ENCODE assay signal across 15 cellular contexts in genomic region chr9:91920846-91921350, GRCh38. TPM values are rescaled to one million over a fixed set of nuclear protein-coding genes. Genes with fewer than 3 reads are reported as not detected.
A peak's percentile ranks its signal among the peaks of the same experiment; 100 is the strongest.
DNase-seq lines count a peak whose midpoint lies in the region; ATAC-seq lines count a peak whose summit lies in the region.
"Had no signal": no experiment of that assay in that cellular context is flagged by ENCODE, and none has a peak within 500 bp of the region (broad histone marks: within the 10 kb centered on the region; RNA-seq: fewer than 3 reads in every experiment).

No MANE protein-coding gene starts in this region.

- H3K9ac ChIP-seq in neuronal stem cell (ENCODE audit: low read depth, low read length, poor library complexity) = no peak overlapping the region

- no peak overlapping the region for H3K4ac ChIP-seq in neuronal stem cell (ENCODE audit: low read length)

- no peak overlapping the region for H2BK120ac ChIP-seq in neuronal stem cell (ENCODE audit: low read depth, low read length)

- no peak overlapping the region for H3K4me2 ChIP-seq in neuronal stem cell (ENCODE audit: insufficient read depth, low read length, poor library complexity, severe bottlenecking)

- H2AFZ ChIP-seq in neuronal stem cell (ENCODE audit: low read length) = no peak overlapping the region

- no peak overlapping the region for H4K8ac ChIP-seq in neuronal stem cell (ENCODE audit: low read depth, low read length)

- no peak overlapping the region for H4K91ac ChIP-seq in neuronal stem cell (ENCODE audit: low read depth, low read length, poor library complexity)

- no peak overlapping the region for H3K27ac ChIP-seq in neuronal stem cell (replicated peaks; ENCODE audit: low read length)
- H3K27ac ChIP-seq: 22Rv1 had no signal

- no peak for ATAC-seq in GM21723 (IDR thresholded peaks at IDR 0.05; ENCODE audit: unreplicated experiment)
- ATAC-seq: CD8-positive, alpha-beta T cell had no signal

- H3K18ac ChIP-seq in neuronal stem cell (ENCODE audit: low read length) = peak overlapping the region; percentile 79

- H3K23ac ChIP-seq in neuronal stem cell (ENCODE audit: low read depth, low read length, poor library complexity) = no peak overlapping the region

- H3K9me3 ChIP-seq in neuronal stem cell (replicated peaks in 1 of 2; ENCODE audit: control insufficient read depth in 2 of 2, insufficient read depth in 1 of 2, low read depth in 1 of 2, low read length in 2 of 2) = no peaks in the 10 kb centered on the region

- peaks cover 3% of the 10 kb centered on the region for H3K79me1 ChIP-seq in neuronal stem cell (ENCODE audit: low read depth, low read length)

- H3K27me3 ChIP-seq in neuronal stem cell (ENCODE audit: control insufficient read depth in 3 of 3, insufficient read depth in 3 of 3, low read depth in 1 of 3, low read length in 3 of 3) = no peaks in the 10 kb centered on the region

- H3K36me3 ChIP-seq in neuronal stem cell (replicated peaks in 1 of 2; ENCODE audit: control insufficient read depth in 2 of 2, insufficient read depth in 2 of 2, low read length in 2 of 2) = peaks cover 6 to 7% of the 10 kb centered on the region in 2 donors

- no peak overlapping the region for H2BK15ac ChIP-seq in neuronal stem cell (ENCODE audit: low read length)

- H2BK5ac ChIP-seq in neuronal stem cell (ENCODE audit: low read length) = no peak overlapping the region

- H3K4me3 ChIP-seq in neuronal stem cell (ENCODE audit: low read length in 2 of 2) = no peak overlapping the region

- H3K4me1 ChIP-seq in neuronal stem cell (ENCODE audit: control insufficient read depth in 2 of 2, insufficient read depth in 1 of 2, low read depth in 1 of 2, low read length in 2 of 2) = peaks cover 0 to 19% of the 10 kb centered on the region in 2 donors

- no CpG with 5 or more reads among the region's 3 CpGs for WGBS in neuronal stem cell (ENCODE audit: extremely low coverage in 2 of 2, insufficient read length in 2 of 2, insufficient replicate concordance in 1 of 2), 2 donors

- no peak overlapping the region for H2BK12ac ChIP-seq in neuronal stem cell (ENCODE audit: low read length)

- H2AK5ac ChIP-seq in neuronal stem cell (ENCODE audit: low read depth, low read length) = no peak overlapping the region

- DNase-seq in NCI-H526 (lab: John Stamatoyannopoulos, UW) (peak; percentile 62 to 67), NCI-H526 treated with DMSO at 0.1 percent for 48 hours (lab: John Stamatoyannopoulos, UW) (no peak), islet precursor cell (peak; percentile 23), neuronal stem cell (ENCODE audit: low spot score) (no peak), NCI-H146 treated with DMSO at 0.1 percent for 48 hours (lab: John Stamatoyannopoulos, UW; ENCODE audit: unreplicated experiment) (no peak), amygdala (lab: John Stamatoyannopoulos, UW) (no peak)
- DNase-seq: CD8-positive, alpha-beta T cell; COR-L47; DMS153; DMS79 treated with DMSO at 0.1 percent for 48 hours; EL; IMR-90 had no signal

- H3K14ac ChIP-seq in neuronal stem cell (ENCODE audit: low read length) = no peak overlapping the region

RNA-seq across cellular contexts. Expression of gene ROR2, which starts 29.1 kb away (rescaled TPM):
- 14.0 TPM for polyA plus RNA-seq in neuronal stem cell (2013, experiment 1 of 2)
- 13.8 TPM for polyA plus RNA-seq in neuronal stem cell (2013, experiment 2 of 2)
- polyA plus RNA-seq: CD14-positive monocyte had no signal

Comparison
In these comparisons a context has a peak if more than half of its experiments do, and no peak if none do; other contexts are left out.
1. DNase-seq: peak in NCI-H526 (2 of 2) and islet precursor cell (single experiment); none in NCI-H526 treated with DMSO at 0.1 percent for 48 hours (single experiment), neuronal stem cell (single experiment), NCI-H146 treated with DMSO at 0.1 percent for 48 hours (single experiment) and amygdala (0 of 56).